8 cellular contexts compared by ENCODE assay signal in genomic region chr10:18659784-18660561, GRCh38. TPM values are rescaled to one million over a fixed set of nuclear protein-coding genes. Genes with fewer than 3 reads are reported as not detected.
DNase-seq lines count a peak whose midpoint lies in the region; ATAC-seq and TF ChIP-seq lines count a peak whose summit lies in the region.

No MANE protein-coding gene starts in this region.

- TF ChIP-seq CTCF in cardiac muscle cell (IDR thresholded peaks at IDR 0.05; ENCODE audit: low read depth, low read length), result no peak
- no peak for TF ChIP-seq CTCF in parathyroid adenoma (IDR thresholded peaks at IDR 0.05)

- H3K36me3 Mint-ChIP-seq in activated CD4-positive, alpha-beta T cell treated with anti-CD3 and anti-CD28 coated beads, Interleukin-2, amount 10 ng/mL, durations not matched to agents 24 days and 14 days (ENCODE audit: low read depth), result peaks cover 19% of the 10 kb centered on the region

- peaks cover 34% of the 10 kb centered on the region for H3K79me2 ChIP-seq in parathyroid adenoma

- no peaks in the 10 kb centered on the region for H3K36me3 ChIP-seq in H7 (replicated peaks; ENCODE audit: control insufficient read depth, insufficient read depth, low read length)
- no peaks in the 10 kb centered on the region for H3K36me3 ChIP-seq in cardiac muscle cell
- H3K36me3 ChIP-seq in parathyroid adenoma (ENCODE audit: control insufficient read depth, insufficient read depth, low read length), result no peaks in the 10 kb centered on the region

- peak; percentile 75 for DNase-seq in activated CD4-positive, alpha-beta T cell treated with anti-CD3 and anti-CD28 coated beads, Interleukin-2, amount 10 ng/mL, durations not matched to agents 24 days and 14 days
- DNase-seq in activated CD4-positive, alpha-beta T cell treated with anti-CD3 and anti-CD28 coated beads, Interleukin-2, amount 50 U/mL, for 4 hours, result no peak
- DNase-seq in H7, result peak; percentile 22
- DNase-seq in Kasumi-1 (lab: John Stamatoyannopoulos, UW), result peak; percentile 68 to 73
- peak; percentile 6 to 22 for DNase-seq in activated CD4-positive, alpha-beta T cell treated with anti-CD3 and anti-CD28 coated beads, Interleukin-2, amount 50 U/mL, for 48 hours
- DNase-seq in cardiac muscle cell (ENCODE audit: low read depth in 1 of 2, low spot score in 1 of 2), result peak; percentile 33 to 40

- H3K4me3 ChIP-seq in H7 (ENCODE audit: insufficient read depth, low read depth, low read length) (peak overlapping the region; percentile 89), cardiac muscle cell (peak overlapping the region; percentile 93), parathyroid adenoma (ENCODE audit: low read depth, low read length) (peak overlapping the region; percentile 85)

- H3K27ac Mint-ChIP-seq in activated CD4-positive, alpha-beta T cell treated with anti-CD3 and anti-CD28 coated beads, Interleukin-2, amount 10 ng/mL, durations not matched to agents 24 days and 14 days, result peak overlapping the region; percentile 97

- H2AFZ ChIP-seq in parathyroid adenoma, result peak overlapping the region; percentile 94

- peak overlapping the region; percentile 82 for H3K9ac ChIP-seq in parathyroid adenoma

- H3K27ac ChIP-seq in cardiac muscle cell (peak overlapping the region; percentile 99), parathyroid adenoma (peak overlapping the region; percentile 92)

- no peaks in the 10 kb centered on the region for H3K27me3 Mint-ChIP-seq in activated CD4-positive, alpha-beta T cell treated with anti-CD3 and anti-CD28 coated beads, Interleukin-2, amount 10 ng/mL, durations not matched to agents 24 days and 14 days

- H3K9me3 Mint-ChIP-seq in activated CD4-positive, alpha-beta T cell treated with anti-CD3 and anti-CD28 coated beads, Interleukin-2, amount 10 ng/mL, durations not matched to agents 24 days and 14 days, result no peaks in the 10 kb centered on the region

- H3K4me1 Mint-ChIP-seq in activated CD4-positive, alpha-beta T cell treated with anti-CD3 and anti-CD28 coated beads, Interleukin-2, amount 10 ng/mL, durations not matched to agents 24 days and 14 days, result peaks cover 40% of the 10 kb centered on the region

- H3K4me1 ChIP-seq in cardiac muscle cell (ENCODE audit: low read depth), result peaks cover 18% of the 10 kb centered on the region
- H3K4me1 ChIP-seq in parathyroid adenoma, result peaks cover 6% of the 10 kb centered on the region

- no peaks in the 10 kb centered on the region for H3K9me3 ChIP-seq in cardiac muscle cell (ENCODE audit: low read depth)
- H3K9me3 ChIP-seq in parathyroid adenoma (ENCODE audit: control insufficient read depth, low read length), result no peaks in the 10 kb centered on the region

- no peak for ATAC-seq in HG03565 (IDR thresholded peaks at IDR 0.05; ENCODE audit: unreplicated experiment)

- H3K4me3 Mint-ChIP-seq in activated CD4-positive, alpha-beta T cell treated with anti-CD3 and anti-CD28 coated beads, Interleukin-2, amount 10 ng/mL, durations not matched to agents 24 days and 14 days, result peak overlapping the region; percentile 96

- intact Hi-C loops in activated CD4-positive, alpha-beta T cell treated with anti-CD3 and anti-CD28 coated beads, Interleukin-2, amount 10 ng/mL, durations not matched to agents 24 days and 14 days (cut with micrococcal nuclease), result loop anchor here (1.0 to 10.0 kb wide), 5 partner anchors 9 to 1635 kb away; partner anchors contain the start of genes NSUN6, STAM and TRDMT1

- H3K27me3 ChIP-seq in H7 (ENCODE audit: control insufficient read depth, insufficient read depth, low read length) (no peaks in the 10 kb centered on the region), cardiac muscle cell (no peaks in the 10 kb centered on the region), parathyroid adenoma (ENCODE audit: control insufficient read depth, insufficient read depth, low read length) (no peaks in the 10 kb centered on the region)

- peak overlapping the region; percentile 90 for H3K4me2 ChIP-seq in parathyroid adenoma (ENCODE audit: low read length)

RNA-seq across cellular contexts. Expression of gene ARL5B, which starts 0.7 kb away (rescaled TPM):
- 17.0 and 17.5 TPM in 2 replicates for total RNA-seq in activated CD4-positive, alpha-beta T cell treated with anti-CD3 and anti-CD28 coated beads, Interleukin-2, amount 10 ng/mL, durations not matched to agents 24 days and 14 days
- total RNA-seq in H7 (2014; rRNA removed; shearing (Covaris generic)), result 35.3 and 46.6 TPM in 2 replicates
- 22.7 and 30.3 TPM in 2 replicates for total RNA-seq in cardiac muscle cell
- 15.9 and 18.8 TPM in 2 replicates for polyA plus RNA-seq in cardiac muscle cell

RNA-seq across cellular contexts. Expression of gene NSUN6, which starts 8.6 kb away (rescaled TPM):
- 15.0 and 17.8 TPM in 2 replicates for total RNA-seq in activated CD4-positive, alpha-beta T cell treated with anti-CD3 and anti-CD28 coated beads, Interleukin-2, amount 10 ng/mL, durations not matched to agents 24 days and 14 days
- 7.2 and 10.3 TPM in 2 replicates for total RNA-seq in H7 (2014; rRNA removed; shearing (Covaris generic))
- 7.3 and 11.4 TPM in 2 replicates for total RNA-seq in cardiac muscle cell
- polyA plus RNA-seq in cardiac muscle cell, result 15.4 and 26.1 TPM in 2 replicates

Comparison
In these comparisons a context has a peak if more than half of its experiments do, and no peak if none do; other contexts are left out.
1. DNase-seq: peak in activated CD4-positive, alpha-beta T cell treated with anti-CD3 and anti-CD28 coated beads, Interleukin-2, amount 10 ng/mL, durations not matched to agents 24 days and 14 days (single experiment), H7 (single experiment), Kasumi-1 (2 of 2), activated CD4-positive, alpha-beta T cell treated with anti-CD3 and anti-CD28 coated beads, Interleukin-2, amount 50 U/mL, for 48 hours (2 of 2) and cardiac muscle cell (2 of 2); none in activated CD4-positive, alpha-beta T cell treated with anti-CD3 and anti-CD28 coated beads, Interleukin-2, amount 50 U/mL, for 4 hours (0 of 2).
2. Peak in every context shown above with its lines, with median percentiles within 50 percentile points of each other: H3K4me3 ChIP-seq.